8 cellular contexts compared by ENCODE assay signal in the genomic region with DNA sequence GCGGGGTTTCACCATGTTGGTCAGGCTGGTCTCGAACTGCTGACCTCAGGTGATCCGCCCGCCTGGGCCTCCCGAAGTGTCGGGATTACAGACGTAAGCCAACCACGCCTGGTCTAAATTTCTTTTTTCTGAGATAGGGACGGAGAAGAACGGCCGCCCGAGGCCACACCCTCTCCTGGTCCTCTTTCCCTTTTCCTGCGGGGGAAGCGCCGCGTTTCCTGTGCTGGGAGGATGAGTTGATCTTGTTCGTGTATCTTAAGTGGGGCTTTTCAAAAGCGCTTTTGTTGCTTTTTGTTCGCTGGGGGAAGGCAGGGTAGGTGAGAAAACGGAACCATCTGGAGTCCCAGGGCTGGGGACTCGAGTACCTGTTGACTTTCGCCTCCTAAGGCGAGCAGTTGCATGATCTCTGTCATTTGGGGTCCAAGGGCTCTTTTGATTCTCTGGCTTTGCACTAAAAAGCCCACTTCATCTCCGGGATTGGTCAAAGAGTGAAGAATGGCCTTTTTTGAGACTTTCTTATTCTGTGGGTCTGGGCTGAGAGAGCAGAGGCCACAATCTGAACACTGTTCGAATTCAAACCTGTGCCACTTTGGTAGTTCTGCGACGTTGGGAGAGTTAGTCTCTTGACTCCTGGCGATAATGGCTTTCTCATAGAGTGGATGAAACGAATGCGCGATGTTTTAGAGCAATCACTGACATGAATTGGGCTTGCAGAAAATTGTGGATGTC. TPM values are rescaled to one million over a fixed set of nuclear protein-coding genes. Genes with fewer than 3 reads are reported as not detected.
DNase-seq lines count a peak whose midpoint lies in the region; ATAC-seq and TF ChIP-seq lines count a peak whose summit lies in the region.

No MANE protein-coding gene starts in this region.

- WGBS in SK-N-SH (ENCODE audit: low lambda C conversion rate) = 2% methylated on average over 31 of the region's 31 CpGs
- WGBS in mesenchymal stem cell = 8% methylated on average over 28 of the region's 31 CpGs
- 7 to 9% methylated on average over 11 to 30 of the region's 31 CpGs for WGBS in transverse colon (ENCODE audit: low coverage in 1 of 2), 2 donors

- TF ChIP-seq CTCF in SK-N-SH (IDR thresholded peaks at IDR 0.05) (no peak), transverse colon (IDR thresholded peaks at IDR 0.05) (no peak)

- TF ChIP-seq POLR2A in transverse colon (IDR thresholded peaks at IDR 0.05) = no peak

- no peaks in the 10 kb centered on the region for H3K27me3 ChIP-seq in SK-N-SH (ENCODE audit: insufficient read depth)
- no peaks in the 10 kb centered on the region for H3K27me3 ChIP-seq in mesenchymal stem cell (ENCODE audit: control insufficient read depth in 1 of 2, insufficient read depth in 1 of 2, low read length in 2 of 2)
- H3K27me3 ChIP-seq in transverse colon = no peaks in the 10 kb centered on the region

- peak; percentile 40 for DNase-seq in NCI-H345 (lab: John Stamatoyannopoulos, UW)
- DNase-seq in NCI-H345 treated with DMSO at 0.1 percent for 48 hours (lab: John Stamatoyannopoulos, UW; ENCODE audit: unreplicated experiment) = no peak
- DNase-seq in SK-N-SH = no peak
- peak; percentile 52 for DNase-seq in dermis blood vessel endothelial cell
- peak; percentile 46 for DNase-seq in mesenchymal stem cell
- peak; percentile 38 for DNase-seq in transverse colon
- no peak for DNase-seq in NCI-H446 treated with DMSO at 0.1 percent for 48 hours (lab: John Stamatoyannopoulos, UW)

- H3K9me2 ChIP-seq in SK-N-SH = no peaks in the 10 kb centered on the region

- peaks cover 58% of the 10 kb centered on the region for H4K20me1 ChIP-seq in SK-N-SH (ENCODE audit: insufficient read depth)

- in situ Hi-C loops in transverse colon (cut with MboI; ENCODE audit: low pct_ligation_motif_present in 1 of 4, low pct_unique_long_range_greater_than_20kb in 1 of 4, low sequenced_read_pairs in 3 of 4) = loop anchor here in 1 of 4 donors (25.0 kb wide), 1 partner anchor 256 kb away; a partner anchor contains a TSS

- H4K8ac ChIP-seq in mesenchymal stem cell (ENCODE audit: low read length) = no peak overlapping the region

- H2AFZ ChIP-seq in SK-N-SH (ENCODE audit: low read depth) = no peak overlapping the region
- H2AFZ ChIP-seq in mesenchymal stem cell (ENCODE audit: low read depth, low read length) = no peak overlapping the region

- no peak for TF ChIP-seq RAD21 in SK-N-SH (IDR thresholded peaks at IDR 0.05; ENCODE audit: low read length)

- intact Hi-C loops in transverse colon (cut with DNase I; ENCODE audit: low total_unique reads) = loop anchor here (10.0 kb wide), 1 partner anchor 264 kb away; a partner anchor contains a TSS

- H3K9ac ChIP-seq in SK-N-SH (peak overlapping the region; percentile 100), mesenchymal stem cell (ENCODE audit: low read length) (peak overlapping the region; percentile 95)

- no peak overlapping the region for H2BK15ac ChIP-seq in mesenchymal stem cell (ENCODE audit: low read depth, poor library complexity, severe bottlenecking)

- H2BK12ac ChIP-seq in mesenchymal stem cell (ENCODE audit: low read length in 2 of 2) = no peak overlapping the region

- H3K27ac ChIP-seq in SK-N-SH (ENCODE audit: low read depth in 2 of 2, low read length in 1 of 2) (peak overlapping the region; percentile 60 to 95), mesenchymal stem cell (ENCODE audit: low read length, poor library complexity, severe bottlenecking) (peak overlapping the region; percentile 66), transverse colon (peak overlapping the region; percentile 96 to 99 (median 98))

- peak overlapping the region in 1 of 2 experiments; percentile 63 for H3K4ac ChIP-seq in mesenchymal stem cell (ENCODE audit: low read depth in 1 of 2, low read length in 2 of 2)

- CTCF ChIA-PET in SK-N-SH (lab: Yijun Ruan, JAX) = interaction anchor here (1.2 kb wide), 1 partner anchor 39 kb away, joined by 5 read pairs; no protein-coding TSS in a partner anchor

- peaks cover 17% of the 10 kb centered on the region for H3F3A ChIP-seq in SK-N-SH (replicated peaks; ENCODE audit: insufficient read depth)

- H3K4me2 ChIP-seq in SK-N-SH (peak overlapping the region; percentile 92), mesenchymal stem cell (ENCODE audit: low read length, poor library complexity, severe bottlenecking) (peak overlapping the region; percentile 97)

- H3K4me1 ChIP-seq in SK-N-SH (ENCODE audit: control insufficient read depth in 1 of 2, insufficient read depth in 2 of 2, low read depth in 1 of 2, low read length in 1 of 2) (peaks cover 9 to 15% of the 10 kb centered on the region in 2 experiments; a peak in 2 of 4 replicates), mesenchymal stem cell (ENCODE audit: control insufficient read depth, insufficient read depth, low read depth, low read length) (peaks cover 16% of the 10 kb centered on the region), transverse colon (peaks cover 19 to 41% (median 32%) of the 10 kb centered on the region in 4 donors)

- peaks cover 70% of the 10 kb centered on the region for H3K79me2 ChIP-seq in SK-N-SH (ENCODE audit: insufficient read depth)

- H4K91ac ChIP-seq in mesenchymal stem cell (ENCODE audit: low read length) = no peak overlapping the region

- H3K36me3 ChIP-seq in SK-N-SH (replicated peaks in 1 of 2; ENCODE audit: control insufficient read depth in 1 of 2, insufficient read depth in 2 of 2, low read length in 1 of 2) (peaks cover 33 to 55% of the 10 kb centered on the region in 2 experiments), mesenchymal stem cell (ENCODE audit: control insufficient read depth in 1 of 2, insufficient read depth in 2 of 2, low read depth in 1 of 2, low read length in 2 of 2) (peaks cover 29 to 38% of the 10 kb centered on the region in 2 experiments), transverse colon (peaks cover 0 to 39% (median 14%) of the 10 kb centered on the region in 4 donors)

- POLR2A ChIA-PET in SK-N-SH (lab: Yijun Ruan, JAX) = interaction anchor here (0.6 to 2.1 kb wide), 23 partner anchors 9 to 307 kb away, joined by 3 to 24 read pairs (median 4); a partner anchor contains a TSS

- H2BK5ac ChIP-seq in mesenchymal stem cell (ENCODE audit: low read depth, low read length, poor library complexity, severe bottlenecking) = no peak overlapping the region

- ATAC-seq in GM21723 (IDR thresholded peaks at IDR 0.05; ENCODE audit: unreplicated experiment) = no peak

- H3K14ac ChIP-seq in mesenchymal stem cell (ENCODE audit: low read length in 2 of 2) = peak overlapping the region in 1 of 2 experiments; percentile 20

- peak overlapping the region in 1 of 2 experiments; percentile 14 for H3K18ac ChIP-seq in mesenchymal stem cell (ENCODE audit: low read depth in 1 of 2, low read length in 2 of 2)

- H3K79me1 ChIP-seq in mesenchymal stem cell (replicated peaks; ENCODE audit: low read length, poor library complexity, severe bottlenecking) = peaks cover 9% of the 10 kb centered on the region

- H3K9me3 ChIP-seq in SK-N-SH = no peaks in the 10 kb centered on the region
- H3K9me3 ChIP-seq in mesenchymal stem cell (ENCODE audit: control insufficient read depth, low read length) = no peaks in the 10 kb centered on the region
- H3K9me3 ChIP-seq in transverse colon = no peaks in the 10 kb centered on the region

- TF ChIP-seq EP300 in SK-N-SH (IDR thresholded peaks at IDR 0.05; ENCODE audit: borderline replicate concordance in 1 of 2, low read depth in 1 of 2, low read length in 1 of 2) (no peak), transverse colon (IDR thresholded peaks at IDR 0.05; ENCODE audit: low read depth) (no peak)

- H3K4me3 ChIP-seq in SK-N-SH (ENCODE audit: low read depth in 2 of 2, low read length in 1 of 2) (peak overlapping the region; percentile 77 to 99), mesenchymal stem cell (ENCODE audit: insufficient read depth in 1 of 2, low read depth in 1 of 2, low read length in 2 of 2) (peak overlapping the region; percentile 90 to 94), transverse colon (peak overlapping the region; percentile 70 to 99 (median 94))

- peak overlapping the region in 1 of 2 experiments; percentile 52 for H3K23ac ChIP-seq in mesenchymal stem cell (ENCODE audit: low read length in 2 of 2)

- no peak overlapping the region for H2BK120ac ChIP-seq in mesenchymal stem cell (ENCODE audit: low read depth, low read length)

- H2AK5ac ChIP-seq in mesenchymal stem cell (ENCODE audit: low read length, severe bottlenecking) = no peak overlapping the region

RNA-seq across cellular contexts. Expression of a gene that starts 1.3 kb away (rescaled TPM):
- 298 and 429 TPM in 2 replicates for polyA plus RNA-seq in SK-N-SH (2012; rRNA removed)
- 348 and 487 TPM in 2 replicates for polyA plus RNA-seq in SK-N-SH (2012; cell fraction: cytosol; rRNA removed)
- polyA plus RNA-seq in SK-N-SH (2012; cell fraction: nucleus; rRNA removed) = 643 and 809 TPM in 2 replicates
- total RNA-seq in dermis blood vessel endothelial cell = 68.2 and 71.3 TPM in 2 replicates
- polyA plus RNA-seq in mesenchymal stem cell (2013, experiment 1 of 2) = 358 TPM
- 365 TPM for polyA plus RNA-seq in mesenchymal stem cell (2013, experiment 2 of 2)
- total RNA-seq in transverse colon = 100 to 1,000 TPM in 1 of 4 donors, 10 to 100 TPM in 3; 43.6 to 116 (median 59.0) TPM

RNA-seq across cellular contexts. Expression of a gene that starts 21.3 kb away (rescaled TPM):
- polyA plus RNA-seq in SK-N-SH (2012; rRNA removed) = 0.28 and 0.42 TPM in 2 replicates
- polyA plus RNA-seq in SK-N-SH (2012; cell fraction: cytosol; rRNA removed) = 0.35 and 0.50 TPM in 2 replicates
- polyA plus RNA-seq in SK-N-SH (2012; cell fraction: nucleus; rRNA removed) = 0.10 and 0.75 TPM in 2 replicates
- total RNA-seq in dermis blood vessel endothelial cell = 74.5 and 101 TPM in 2 replicates
- 30.8 TPM for polyA plus RNA-seq in mesenchymal stem cell (2013, experiment 1 of 2)
- 31.8 TPM for polyA plus RNA-seq in mesenchymal stem cell (2013, experiment 2 of 2)
- 100 to 1,000 TPM in 2 of 4 donors, 10 to 100 TPM in 2; 33.3 to 128 (median 90.6) TPM for total RNA-seq in transverse colon

RNA-seq across cellular contexts. Expression of a gene that starts 31.4 kb away (rescaled TPM):
- polyA plus RNA-seq in SK-N-SH (2012; rRNA removed) = 0.36 and 0.49 TPM in 2 replicates
- 0.10 and 0.12 TPM in 2 replicates for polyA plus RNA-seq in SK-N-SH (2012; cell fraction: cytosol; rRNA removed)
- polyA plus RNA-seq in SK-N-SH (2012; cell fraction: nucleus; rRNA removed) = 0.79 and 1.6 TPM in 2 replicates
- total RNA-seq in dermis blood vessel endothelial cell (0.51 TPM in 1 of 2 replicates, not detected in the other), transverse colon (10 to 100 TPM in 1 of 4 donors, 1 to 10 TPM in 2, not detected in 1; 8.1 to 42.3 (median 9.8) TPM)
- polyA plus RNA-seq in mesenchymal stem cell (2013, experiment 1 of 2) = 0.29 TPM
- 0.14 TPM for polyA plus RNA-seq in mesenchymal stem cell (2013, experiment 2 of 2)

RNA-seq across cellular contexts. Expression of a gene that starts 32.7 kb away (rescaled TPM):
- polyA plus RNA-seq in SK-N-SH (2012; rRNA removed) = under 0.01 TPM in 1 of 2 replicates, not detected in the other
- polyA plus RNA-seq in SK-N-SH (2012; cell fraction: cytosol; rRNA removed) = not detected in 2 replicates
- 0.01 and 0.02 TPM in 2 replicates for polyA plus RNA-seq in SK-N-SH (2012; cell fraction: nucleus; rRNA removed)
- total RNA-seq in dermis blood vessel endothelial cell (not detected in 2 replicates), transverse colon (under 1 TPM in 1 of 4 donors, not detected in 3; 0.14 TPM)
- not detected for polyA plus RNA-seq in mesenchymal stem cell (2013, experiment 1 of 2)
- polyA plus RNA-seq in mesenchymal stem cell (2013, experiment 2 of 2) = not detected

RNA-seq across cellular contexts. Expression of a gene that starts 35.7 kb away (rescaled TPM):
- not detected in 2 replicates for polyA plus RNA-seq in SK-N-SH (2012; rRNA removed)
- polyA plus RNA-seq in SK-N-SH (2012; cell fraction: cytosol; rRNA removed) = not detected in 2 replicates
- polyA plus RNA-seq in SK-N-SH (2012; cell fraction: nucleus; rRNA removed) = not detected in 2 replicates
- not detected in 2 replicates for total RNA-seq in dermis blood vessel endothelial cell
- not detected for polyA plus RNA-seq in mesenchymal stem cell (2013, experiment 1 of 2)
- polyA plus RNA-seq in mesenchymal stem cell (2013, experiment 2 of 2) = not detected
- total RNA-seq in transverse colon = not detected

Comparison
In these comparisons a context has a peak if more than half of its experiments do, and no peak if none do; other contexts are left out.
1. DNase-seq: peak in NCI-H345 (single experiment), dermis blood vessel endothelial cell (single experiment), mesenchymal stem cell (single experiment) and transverse colon (single experiment); none in NCI-H345 treated with DMSO at 0.1 percent for 48 hours (single experiment), SK-N-SH (single experiment) and NCI-H446 treated with DMSO at 0.1 percent for 48 hours (single experiment).
2. Peak in every context shown above with its lines, with median percentiles within 50 percentile points of each other: H3K27ac ChIP-seq and H3K4me3 ChIP-seq.